ENCODE assay signal across 23 cellular contexts in the genomic region with DNA sequence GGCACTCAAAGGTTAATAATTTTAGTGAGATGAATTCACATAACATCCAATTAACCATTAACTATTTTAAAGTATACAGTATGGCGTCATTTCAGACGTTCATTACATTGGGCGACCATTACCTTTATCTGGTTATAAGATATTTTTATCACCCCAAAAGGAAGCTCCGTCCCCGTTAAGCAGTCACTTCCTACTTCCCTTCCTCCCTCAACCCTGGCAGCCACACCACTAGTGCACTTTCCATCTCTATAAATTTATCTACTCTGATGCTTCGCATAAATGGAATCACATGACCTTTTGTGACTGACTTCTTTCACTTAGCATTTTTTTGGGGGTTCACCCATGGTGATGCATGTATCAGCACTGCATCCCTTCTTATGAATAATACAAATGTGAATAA.
"Had no signal": no experiment of that assay in that cellular context is flagged by ENCODE, and none has a peak within 500 bp of the region (broad histone marks: within the 10 kb centered on the region; RNA-seq: fewer than 3 reads in every experiment).

No MANE protein-coding gene starts in this region.

- DNase-seq: effector CD8-positive, alpha-beta T cell; endodermal cell; foreskin fibroblast; gastrocnemius medialis; head of caudate nucleus; left ventricle myocardium superior; natural killer cell; stimulated activated CD4-positive, alpha-beta T cell treated with anti-CD3 and anti-CD28 coated beads, Interleukin-12 subunit alpha, Interleukin-12 subunit beta, amount 100 ng/mL, for 4 hours; stimulated activated CD4-positive, alpha-beta T cell treated with anti-CD3 and anti-CD28 coated beads, Interleukin-1b, Interleukin-23, amount 100 ng/mL, for 48 hours; stimulated activated CD4-positive, alpha-beta T cell treated with anti-CD3 and anti-CD28 coated beads, Interleukin-4, amount 100 ng/mL, for 1 hour; stimulated activated CD8-positive, alpha-beta memory T cell treated with anti-CD3 and anti-CD28 coated beads, Interleukin-4, amount 100 ng/mL, for 48 hours; stimulated activated naive CD4-positive, alpha-beta T cell treated with Interleukin-2 at 50 U/mL for 16 hours; stomach; thyroid gland had no signal

- H3K36me3 Mint-ChIP-seq: memory B cell, natural killer cell had no signal

- H3K4me1 Mint-ChIP-seq: endodermal cell, memory B cell, natural killer cell, neural crest cell had no signal

- H3K9me3 Mint-ChIP-seq: endodermal cell, natural killer cell had no signal

- H3K27me3 Mint-ChIP-seq: dendritic cell treated with granulocyte-macrophage colony-stimulating factor and Interleukin-4, amounts not matched to agents 40 ng/mL and 50 ng/mL, for 4 days; memory B cell; progenitor cell of endocrine pancreas had no signal

- H3K4me3 ChIP-seq: gastrocnemius medialis, lung, smooth muscle cell, stomach, thyroid gland, vagina had no signal

- H3K27ac Mint-ChIP-seq: dendritic cell treated with granulocyte-macrophage colony-stimulating factor and Interleukin-4, amounts not matched to agents 40 ng/mL and 50 ng/mL, for 4 days; endodermal cell; memory B cell; natural killer cell; progenitor cell of endocrine pancreas had no signal

- H3K4me3 Mint-ChIP-seq: dendritic cell treated with granulocyte-macrophage colony-stimulating factor and Interleukin-4, amounts not matched to agents 40 ng/mL and 50 ng/mL, for 4 days; endodermal cell; memory B cell; natural killer cell; neural crest cell had no signal

- ATAC-seq: esophagus mucosa, gastrocnemius medialis, left ventricle myocardium superior, natural killer cell, sciatic nerve had no signal
